In the genomic region with DNA sequence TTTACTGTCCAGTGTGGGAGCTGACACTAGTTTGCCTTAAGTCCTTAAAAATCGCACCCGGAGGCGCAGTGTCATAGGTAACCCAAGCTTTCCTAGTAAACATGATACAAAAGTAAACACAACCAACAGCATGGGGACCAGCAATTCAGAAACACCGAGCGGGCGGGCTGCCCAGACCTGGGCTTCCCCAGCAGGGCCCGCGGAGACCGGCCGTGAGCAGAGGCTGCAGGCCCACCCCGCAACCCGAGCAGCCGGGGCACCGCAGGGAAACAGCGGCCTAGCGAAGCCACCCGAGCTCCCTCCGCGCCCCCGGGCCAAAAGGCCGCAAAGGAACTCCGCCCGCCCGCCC, we compare ENCODE assay signal across 8 cellular contexts. TPM values are rescaled to one million over a fixed set of nuclear protein-coding genes. Genes with fewer than 3 reads are reported as not detected.
A peak's percentile ranks its signal among the peaks of the same experiment; 100 is the strongest.
DNase-seq lines count a peak whose midpoint lies in the region; ATAC-seq, FAIRE-seq and TF ChIP-seq lines count a peak whose summit lies in the region.

No MANE protein-coding gene starts in this region.

- peaks cover 4% of the 10 kb centered on the region for H3K36me3 Mint-ChIP-seq in osteocyte (ENCODE audit: unreplicated experiment)

- H4K91ac ChIP-seq in IMR-90 (ENCODE audit: insufficient read depth, low read depth, low read length): no peak overlapping the region

- intact Hi-C loops in IMR-90 (cut with micrococcal nuclease): loop anchor here (5.0 kb wide), 1 partner anchor 469 kb away; no protein-coding TSS in a partner anchor
- intact Hi-C loops in HepG2 (cut with micrococcal nuclease; ENCODE audit: unreplicated experiment): loop anchor here (1.0 to 5.0 kb wide), 5 partner anchors 175 to 563 kb away; partner anchors contain the start of gene SCN1A
- intact Hi-C loops in uterus (cut with DNase I; ENCODE audit: low total_unique reads): no loop called here

- no peak overlapping the region for H3K4me3 Mint-ChIP-seq in osteocyte (ENCODE audit: unreplicated experiment)

- H4K8ac ChIP-seq in IMR-90 (ENCODE audit: low read depth in 2 of 2, low read length in 2 of 2): no peak overlapping the region

- POLR2A ChIA-PET in IMR-90 (lab: Charles Lee; ENCODE audit: unreplicated experiment): interaction anchor here (0.6 kb wide), 1 partner anchor 177 kb away, joined by 7 read pairs; no protein-coding TSS in a partner anchor
- POLR2A ChIA-PET in HepG2 (lab: Yijun Ruan, JAX): interaction anchor here (0.7 to 2.4 kb wide), 21 partner anchors 8 to 422 kb away, joined by 3 to 33 read pairs (median 4); partner anchors contain the start of genes SCN1A and SCN9A

- H2AFZ ChIP-seq in IMR-90 (replicated peaks; ENCODE audit: low read length, poor library complexity) (peak overlapping the region; percentile 90), HepG2 (ENCODE audit: low read length) (no peak overlapping the region)

- TF ChIP-seq CTCF in IMR-90 (conservative IDR thresholded peaks at IDR 0.05; ENCODE audit: low read depth, low read length) (no peak), astrocyte of the cerebellum (IDR thresholded peaks at IDR 0.05; ENCODE audit: low read depth, low read length, missing control alignments) (no peak), HepG2 (CRISPR knock-in tag; IDR thresholded peaks at IDR 0.05) (no peak), uterus (IDR thresholded peaks at IDR 0.05) (no peak), osteocyte (IDR thresholded peaks at IDR 0.05) (no peak)

- H3K23ac ChIP-seq in IMR-90 (ENCODE audit: low read depth, low read length): 0 out of 2 replicates have a peak overlapping the region, but pooled peaks have one; percentile 31

- no peak overlapping the region for H2BK20ac ChIP-seq in IMR-90 (ENCODE audit: low read depth, low read length)

- peaks cover 18 to 28% of the 10 kb centered on the region in 2 experiments for H3K79me1 ChIP-seq in IMR-90 (ENCODE audit: low read depth in 1 of 2, low read length in 2 of 2)

- no peak for TF ChIP-seq RAD21 in IMR-90 (IDR thresholded peaks at IDR 0.05; ENCODE audit: low read length)
- TF ChIP-seq RAD21 in HepG2 (CRISPR knock-in tag; IDR thresholded peaks at IDR 0.05): no peak

- CTCF ChIA-PET in IMR-90 (lab: Yijun Ruan, JAX) (interaction anchor here (0.7 to 0.8 kb wide), 4 partner anchors 8 to 592 kb away, joined by 3 to 7 read pairs (median 4); partner anchors contain the start of gene SCN1A), HepG2 (lab: Yijun Ruan, JAX; ENCODE audit: low intra/inter-chr PET ratio, low total read pairs) (interaction anchor here (1.2 to 1.8 kb wide), 4 partner anchors 154 to 431 kb away, joined by 4 to 19 read pairs (median 12); partner anchors contain the start of gene SCN1A)

- DNase-seq in DMS79 treated with DMSO at 0.1 percent for 48 hours (lab: John Stamatoyannopoulos, UW) (peak; percentile 68), IMR-90 (no peak), astrocyte of the cerebellum (ENCODE audit: low read depth) (no peak), HepG2 (ENCODE audit: low spot score) (peak; percentile 54), uterus (no peak), osteocyte (ENCODE audit: extremely low spot score, unreplicated experiment) (no peak), iPS-NIHi11 (ENCODE audit: low spot score) (no peak)

- WGBS in IMR-90 (ENCODE audit: extremely low coverage in 2 of 2, insufficient read length in 1 of 2), 2 experiments: 1% methylated on average over 12 of the region's 24 CpGs; no CpG with 5 or more reads in 1 of the 2 experiments
- WGBS in HepG2 (ENCODE audit: low lambda C conversion rate): 0% methylated on average over 10 of the region's 24 CpGs

- H3K4me3 ChIP-seq in IMR-90 (ENCODE audit: insufficient read depth, low read depth, low read length) (peak overlapping the region; percentile 64), astrocyte of the cerebellum (ENCODE audit: low read depth, low read length) (peak overlapping the region; percentile 74), HepG2 (replicated peaks in 1 of 3; ENCODE audit: insufficient read depth in 1 of 3, low read depth in 2 of 3, low read length in 3 of 3) (peak overlapping the region; percentile 88 to 97 (median 91)), uterus (peak overlapping the region; percentile 69 to 88)

- no peak overlapping the region for H2BK15ac ChIP-seq in IMR-90 (ENCODE audit: low read depth, low read length)

- no peak overlapping the region for H3K14ac ChIP-seq in IMR-90 (replicated peaks; ENCODE audit: low read depth, low read length)

- no peak overlapping the region for H4K5ac ChIP-seq in IMR-90 (ENCODE audit: low read depth, low read length)

- H3K27me3 Mint-ChIP-seq in osteocyte (ENCODE audit: unreplicated experiment): no peaks in the 10 kb centered on the region

- no peaks in the 10 kb centered on the region for H3K9me3 Mint-ChIP-seq in osteocyte (ENCODE audit: unreplicated experiment)

- no peaks in the 10 kb centered on the region for H3K36me3 ChIP-seq in IMR-90 (ENCODE audit: control insufficient read depth, insufficient read depth, low read length)
- H3K36me3 ChIP-seq in HepG2 (replicated peaks in 1 of 2; ENCODE audit: control insufficient read depth in 1 of 2, insufficient read depth in 2 of 2, low read length in 2 of 2): peaks cover 3 to 13% of the 10 kb centered on the region in 2 experiments; a peak in 4 of 5 replicates
- H3K36me3 ChIP-seq in uterus: no peaks in the 10 kb centered on the region

- H4K20me1 ChIP-seq in IMR-90 (ENCODE audit: insufficient read depth, low read length) (peaks cover 3% of the 10 kb centered on the region), HepG2 (ENCODE audit: insufficient read depth, low read length) (peaks cover 25% of the 10 kb centered on the region)

- H3K4me2 ChIP-seq in IMR-90 (ENCODE audit: low read depth, low read length) (peak overlapping the region; percentile 87), HepG2 (ENCODE audit: low read depth, low read length) (peak overlapping the region; percentile 73)

- peak overlapping the region; percentile 73 for H2AK9ac ChIP-seq in IMR-90 (replicated peaks; ENCODE audit: low read depth, low read length, poor library complexity)

- dilution Hi-C loops in IMR-90 (cut with HindIII; ENCODE audit: low sequenced_read_pairs, unreplicated experiment): no loop called here

- BruUV-seq in IMR-90 (replicated peaks; lab: Mats Ljungman, UMichigan) (no TSS peak), HepG2 (replicated peaks; lab: Mats Ljungman, UMichigan) (TSS peak; percentile 59)

- peak overlapping the region; percentile 14 for H2BK5ac ChIP-seq in IMR-90 (ENCODE audit: low read depth, low read length, poor library complexity, severe bottlenecking)

- peaks cover 5% of the 10 kb centered on the region for H3K9me1 ChIP-seq in IMR-90 (ENCODE audit: insufficient read depth, low read length)

- H3K9me3 ChIP-seq in IMR-90 (ENCODE audit: control insufficient read depth, insufficient read depth, low read length): no peaks in the 10 kb centered on the region
- no peaks in the 10 kb centered on the region for H3K9me3 ChIP-seq in HepG2 (ENCODE audit: low read length)
- no peaks in the 10 kb centered on the region for H3K9me3 ChIP-seq in uterus

- TF ChIP-seq POLR2A in IMR-90 (IDR thresholded peaks at IDR 0.05; ENCODE audit: low read depth, low read length): no peak
- TF ChIP-seq POLR2A in HepG2 (IDR thresholded peaks at IDR 0.05; ENCODE audit: insufficient read depth in 1 of 2, low read depth in 2 of 2, low read length in 2 of 2): no peak
- TF ChIP-seq POLR2A in uterus (IDR thresholded peaks at IDR 0.05): no peak

- in situ Hi-C loops in IMR-90 (cut with MboI; ENCODE audit: low sequenced_read_pairs) (loop anchor here (25.0 kb wide), 1 partner anchor 459 kb away; no protein-coding TSS in a partner anchor), astrocyte of the cerebellum (cut with HindIII; ENCODE audit: low sequenced_read_pairs) (no loop called here), HepG2 (cut with HindIII; ENCODE audit: extremely low pct_ligation_motif_present, low pct_unique_long_range_greater_than_20kb) (loop anchor here (5.0 kb wide), 3 partner anchors 174 to 464 kb away; partner anchors contain the start of gene SCN1A)

- peaks cover 12% of the 10 kb centered on the region for H3K4me1 Mint-ChIP-seq in osteocyte (ENCODE audit: unreplicated experiment)

- no peak for FAIRE-seq in HepG2 (lab: Jason Lieb, UNC)

- H3K56ac ChIP-seq in IMR-90 (ENCODE audit: extremely low read depth, insufficient read depth, low read length): peak overlapping the region; percentile 62; the same call in 1 of the 2 replicates

- no peak overlapping the region for H2BK120ac ChIP-seq in IMR-90 (ENCODE audit: low read depth, low read length)

- no peak overlapping the region for H3K18ac ChIP-seq in IMR-90 (ENCODE audit: low read depth, low read length)

- H3K9ac ChIP-seq in IMR-90 (ENCODE audit: low read depth, low read length) (peak overlapping the region; percentile 84), HepG2 (ENCODE audit: insufficient read depth, low read depth, low read length) (peak overlapping the region; percentile 92)

- ATAC-seq in GM21619 (IDR thresholded peaks at IDR 0.05; ENCODE audit: unreplicated experiment) (peak; percentile 40), IMR-90 (ENCODE audit: low read depth) (peak; percentile 63), HepG2 (peak; percentile 79)

- H3K27me3 ChIP-seq in IMR-90 (ENCODE audit: control insufficient read depth, insufficient read depth, low read length) (no peaks in the 10 kb centered on the region), HepG2 (ENCODE audit: control insufficient read depth in 1 of 2, insufficient read depth in 2 of 2, low read length in 2 of 2) (no peaks in the 10 kb centered on the region; a peak in 1 of 5 replicates), uterus (no peaks in the 10 kb centered on the region)

- no peaks in the 10 kb centered on the region for H3K4me1 ChIP-seq in IMR-90 (ENCODE audit: control insufficient read depth, insufficient read depth, low read length)
- peaks cover 52% of the 10 kb centered on the region for H3K4me1 ChIP-seq in HepG2 (ENCODE audit: insufficient read depth, low read length)
- H3K4me1 ChIP-seq in uterus: no peaks in the 10 kb centered on the region

- peak overlapping the region; percentile 45 for H3K27ac ChIP-seq in IMR-90 (ENCODE audit: insufficient read depth, low read length)
- H3K27ac ChIP-seq in HepG2 (ENCODE audit: extremely low read length, insufficient read depth, low read length): peak overlapping the region; percentile 84
- H3K27ac ChIP-seq in uterus: peak overlapping the region; percentile 84 to 90

- TF ChIP-seq EP300 in HepG2 (IDR thresholded peaks at IDR 0.05; ENCODE audit: low read depth in 2 of 2, low read length in 2 of 2): no peak
- no peak for TF ChIP-seq EP300 in HepG2 (CRISPR knock-in tag; IDR thresholded peaks at IDR 0.05; ENCODE audit: borderline replicate concordance)

- H3K27ac Mint-ChIP-seq in osteocyte (ENCODE audit: unreplicated experiment): no peak overlapping the region

- peak overlapping the region; percentile 52; the same call in 1 of the 2 replicates for H3K4ac ChIP-seq in IMR-90 (ENCODE audit: low read depth, low read length)

- H3K79me2 ChIP-seq in HepG2 (ENCODE audit: insufficient read depth, low read length): peaks cover 50% of the 10 kb centered on the region

- H2AK5ac ChIP-seq in IMR-90 (ENCODE audit: low read depth, low read length): no peak overlapping the region

RNA-seq across cellular contexts. Expression of gene TTC21B, which starts 0.3 kb away (rescaled TPM):
- 17.2 and 23.1 TPM in 2 replicates for total RNA-seq in IMR-90 (2012; rRNA removed)
- 6.7 and 8.0 TPM in 2 replicates for polyA plus RNA-seq in IMR-90 (2012; rRNA removed)
- polyA plus RNA-seq in IMR-90 (2012; cell fraction: cytosol; rRNA removed): 1.2 and 1.4 TPM in 2 replicates
- 3.6 and 21.4 TPM in 2 replicates for polyA plus RNA-seq in IMR-90 (2012; cell fraction: nucleus; rRNA removed; ENCODE audit: low replicate concordance)
- total RNA-seq in HepG2 (2016; rRNA removed; fragmentation: Illumina TruSeq; extraction: Trizol): 63.0 and 67.1 TPM in 2 replicates
- total RNA-seq in HepG2 (2016; cell fraction: cytosol; rRNA removed; fragmentation: Illumina TruSeq; extraction: Trizol; ENCODE audit: low read depth): 9.8 and 11.3 TPM in 2 replicates
- total RNA-seq in HepG2 (2016; cell fraction: insoluble cytoplasmic fraction; rRNA removed; fragmentation: Illumina TruSeq; extraction: Trizol): 65.1 and 67.5 TPM in 2 replicates
- total RNA-seq in HepG2 (2016; cell fraction: membrane; rRNA removed; fragmentation: Illumina TruSeq; extraction: Trizol): 13.3 and 17.1 TPM in 2 replicates
- total RNA-seq in HepG2 (2016; cell fraction: nucleus; rRNA removed; fragmentation: Illumina TruSeq; extraction: Trizol): 163 and 169 TPM in 2 replicates
- polyA plus RNA-seq in HepG2 (2011; rRNA removed): 38.0 and 39.1 TPM in 2 replicates
- 12.5 and 17.8 TPM in 2 replicates for polyA plus RNA-seq in HepG2 (2011; cell fraction: cytosol; rRNA removed)
- 80.7 and 97.9 TPM in 2 replicates for polyA plus RNA-seq in HepG2 (2011; cell fraction: nucleus; rRNA removed)
- polyA plus RNA-seq in HepG2 (2012): 25.2 and 35.3 TPM in 2 replicates
- polyA plus RNA-seq in HepG2 (2016; cell fraction: cytosol; fragmentation: Illumina TruSeq; extraction: Trizol; ENCODE audit: low read depth): 1.3 and 1.8 TPM in 2 replicates
- polyA plus RNA-seq in HepG2 (2016; cell fraction: insoluble cytoplasmic fraction; fragmentation: Illumina TruSeq; extraction: Trizol; ENCODE audit: low read depth): 31.1 and 32.4 TPM in 2 replicates
- polyA plus RNA-seq in HepG2 (2016; cell fraction: membrane; fragmentation: Illumina TruSeq; extraction: Trizol; ENCODE audit: low read depth): 3.7 TPM in 2 replicates
- polyA plus RNA-seq in HepG2 (2016; cell fraction: nucleus; fragmentation: Illumina TruSeq; extraction: Trizol; ENCODE audit: insufficient read depth, low read depth): 95.6 and 102 TPM in 2 replicates
- 6.0 and 33.9 TPM in 2 replicates for polyA minus RNA-seq in HepG2 (2011; rRNA and poly(A)+ RNA removed; ENCODE audit: low replicate concordance)
- 24.3 and 27.9 TPM in 2 replicates for polyA minus RNA-seq in HepG2 (2011; cell fraction: cytosol; rRNA and poly(A)+ RNA removed)
- polyA minus RNA-seq in HepG2 (2011; cell fraction: nucleus; rRNA and poly(A)+ RNA removed): 383 and 385 TPM in 2 replicates
- 10 to 100 TPM; 27.6 to 79.2 (median 36.9) TPM for total RNA-seq in uterus
- total RNA-seq in osteocyte: 22.2 and 25.1 TPM in 2 replicates

Comparison
In these comparisons a context has a peak if more than half of its experiments do, and no peak if none do; other contexts are left out.
1. DNase-seq: peak in DMS79 treated with DMSO at 0.1 percent for 48 hours (single experiment) and HepG2 (single experiment); none in IMR-90 (single experiment), astrocyte of the cerebellum (single experiment), uterus (0 of 2), osteocyte (single experiment) and iPS-NIHi11 (single experiment).
2. Peak in every context shown above with its lines, with median percentiles within 50 percentile points of each other: ATAC-seq, H3K27ac ChIP-seq and H3K4me3 ChIP-seq.